ENCODE assay signal across 2 cellular contexts in the genomic region with DNA sequence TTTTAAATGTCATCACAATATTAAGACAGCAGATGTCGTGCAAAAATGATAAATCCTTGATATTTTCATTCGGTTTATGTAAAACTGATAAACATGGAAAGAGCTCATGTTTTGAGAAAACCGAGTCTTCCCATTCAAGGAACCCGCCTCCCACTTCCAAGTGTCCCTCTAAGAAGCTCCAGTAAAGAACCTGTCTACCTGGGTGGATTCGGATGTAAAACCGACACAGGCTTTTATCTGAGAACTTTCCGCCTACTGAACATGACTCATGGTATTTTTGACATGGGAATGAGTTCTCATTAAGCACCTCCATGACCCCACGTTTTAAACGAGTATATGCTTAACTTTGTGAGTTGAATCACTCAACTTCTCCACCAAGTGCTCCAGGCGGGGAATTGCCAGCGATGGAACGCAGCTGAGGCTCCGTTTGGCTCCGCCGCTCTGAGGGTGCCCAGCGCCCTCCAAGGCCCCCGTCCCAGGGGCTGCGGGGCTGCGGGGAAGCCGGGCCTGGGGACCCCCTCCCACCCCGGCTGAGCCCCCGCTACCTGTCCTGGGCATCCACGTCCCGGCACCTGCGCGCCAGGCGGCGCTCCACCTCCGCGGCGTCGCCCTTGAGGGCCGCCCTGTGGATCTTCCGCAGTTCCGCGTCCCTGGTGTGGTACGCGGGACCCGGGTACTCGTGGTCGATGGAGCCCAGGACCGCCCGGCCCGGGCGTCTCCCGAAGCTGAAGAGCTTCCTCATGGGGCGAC.
TF ChIP-seq lines count a peak whose summit lies in the region.

No MANE protein-coding gene starts in this region.

TF ChIP-seq in HEK293, 187 proteins besides CTCF, POLR2A, EP300 and RAD21 (continued from another document and continues in another):
- TF ChIP-seq ELK4 (IDR thresholded peaks at IDR 0.05; ENCODE audit: borderline replicate concordance, low read depth, low read length): no peak
- TF ChIP-seq ZEB2 (tag by site-specific recombination; IDR thresholded peaks at IDR 0.05): peak; percentile 49; the same call in 1 of the 2 replicates
- no peak for TF ChIP-seq ZIC2 (tag by site-specific recombination; IDR thresholded peaks at IDR 0.05)
- TF ChIP-seq ZNF350 (tag by site-specific recombination; IDR thresholded peaks at IDR 0.05): no peak
- TF ChIP-seq, protein P1, sequence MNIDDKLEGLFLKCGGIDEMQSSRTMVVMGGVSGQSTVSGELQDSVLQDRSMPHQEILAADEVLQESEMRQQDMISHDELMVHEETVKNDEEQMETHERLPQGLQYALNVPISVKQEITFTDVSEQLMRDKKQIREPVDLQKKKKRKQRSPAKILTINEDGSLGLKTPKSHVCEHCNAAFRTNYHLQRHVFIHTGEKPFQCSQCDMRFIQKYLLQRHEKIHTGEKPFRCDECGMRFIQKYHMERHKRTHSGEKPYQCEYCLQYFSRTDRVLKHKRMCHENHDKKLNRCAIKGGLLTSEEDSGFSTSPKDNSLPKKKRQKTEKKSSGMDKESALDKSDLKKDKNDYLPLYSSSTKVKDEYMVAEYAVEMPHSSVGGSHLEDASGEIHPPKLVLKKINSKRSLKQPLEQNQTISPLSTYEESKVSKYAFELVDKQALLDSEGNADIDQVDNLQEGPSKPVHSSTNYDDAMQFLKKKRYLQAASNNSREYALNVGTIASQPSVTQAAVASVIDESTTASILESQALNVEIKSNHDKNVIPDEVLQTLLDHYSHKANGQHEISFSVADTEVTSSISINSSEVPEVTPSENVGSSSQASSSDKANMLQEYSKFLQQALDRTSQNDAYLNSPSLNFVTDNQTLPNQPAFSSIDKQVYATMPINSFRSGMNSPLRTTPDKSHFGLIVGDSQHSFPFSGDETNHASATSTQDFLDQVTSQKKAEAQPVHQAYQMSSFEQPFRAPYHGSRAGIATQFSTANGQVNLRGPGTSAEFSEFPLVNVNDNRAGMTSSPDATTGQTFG (tag by site-specific recombination; IDR thresholded peaks at IDR 0.05; ENCODE audit: borderline replicate concordance): no peak
- no peak for TF ChIP-seq ZNF132 (tag by site-specific recombination; IDR thresholded peaks at IDR 0.05; ENCODE audit: borderline replicate concordance)
- no peak for TF ChIP-seq ZNF830 (tag by site-specific recombination; IDR thresholded peaks at IDR 0.05; ENCODE audit: low read depth)
- no peak for TF ChIP-seq ZNF792 (tag by site-specific recombination; IDR thresholded peaks at IDR 0.05)
- TF ChIP-seq SP7 (tag by site-specific recombination; IDR thresholded peaks at IDR 0.05): no peak
- TF ChIP-seq HOXC10 (CRISPR knock-in tag; IDR thresholded peaks at IDR 0.05): no peak
- TF ChIP-seq, protein P2, sequence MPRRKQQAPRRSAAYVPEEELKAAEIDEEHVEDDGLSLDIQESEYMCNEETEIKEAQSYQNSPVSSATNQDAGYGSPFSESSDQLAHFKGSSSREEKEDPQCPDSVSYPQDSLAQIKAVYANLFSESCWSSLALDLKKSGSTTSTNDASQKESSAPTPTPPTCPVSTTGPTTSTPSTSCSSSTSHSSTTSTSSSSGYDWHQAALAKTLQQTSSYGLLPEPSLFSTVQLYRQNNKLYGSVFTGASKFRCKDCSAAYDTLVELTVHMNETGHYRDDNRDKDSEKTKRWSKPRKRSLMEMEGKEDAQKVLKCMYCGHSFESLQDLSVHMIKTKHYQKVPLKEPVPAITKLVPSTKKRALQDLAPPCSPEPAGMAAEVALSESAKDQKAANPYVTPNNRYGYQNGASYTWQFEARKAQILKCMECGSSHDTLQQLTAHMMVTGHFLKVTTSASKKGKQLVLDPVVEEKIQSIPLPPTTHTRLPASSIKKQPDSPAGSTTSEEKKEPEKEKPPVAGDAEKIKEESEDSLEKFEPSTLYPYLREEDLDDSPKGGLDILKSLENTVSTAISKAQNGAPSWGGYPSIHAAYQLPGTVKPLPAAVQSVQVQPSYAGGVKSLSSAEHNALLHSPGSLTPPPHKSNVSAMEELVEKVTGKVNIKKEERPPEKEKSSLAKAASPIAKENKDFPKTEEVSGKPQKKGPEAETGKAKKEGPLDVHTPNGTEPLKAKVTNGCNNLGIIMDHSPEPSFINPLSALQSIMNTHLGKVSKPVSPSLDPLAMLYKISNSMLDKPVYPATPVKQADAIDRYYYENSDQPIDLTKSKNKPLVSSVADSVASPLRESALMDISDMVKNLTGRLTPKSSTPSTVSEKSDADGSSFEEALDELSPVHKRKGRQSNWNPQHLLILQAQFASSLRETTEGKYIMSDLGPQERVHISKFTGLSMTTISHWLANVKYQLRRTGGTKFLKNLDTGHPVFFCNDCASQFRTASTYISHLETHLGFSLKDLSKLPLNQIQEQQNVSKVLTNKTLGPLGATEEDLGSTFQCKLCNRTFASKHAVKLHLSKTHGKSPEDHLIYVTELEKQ (tag by site-specific recombination; IDR thresholded peaks at IDR 0.05; ENCODE audit: borderline replicate concordance): no peak
- TF ChIP-seq ZNF18 (tag by site-specific recombination; IDR thresholded peaks at IDR 0.05): no peak
- peak; percentile 46; the same call in 1 of the 2 replicates for TF ChIP-seq ZNF335 (tag by site-specific recombination; conservative IDR thresholded peaks at IDR 0.05)
- TF ChIP-seq ZNF747 (tag by site-specific recombination; IDR thresholded peaks at IDR 0.05): no peak

TF ChIP-seq in K562, 482 proteins besides CTCF, POLR2A, EP300 and RAD21 (continued from another document and continues in another):
- no peak for TF ChIP-seq TCF7 (IDR thresholded peaks at IDR 0.05; ENCODE audit: borderline replicate concordance)
- peak; percentile 90 for TF ChIP-seq ZEB2 (IDR thresholded peaks at IDR 0.05)
- TF ChIP-seq ZNF277 (CRISPR knock-in tag; IDR thresholded peaks at IDR 0.05; ENCODE audit: borderline replicate concordance): no peak
- no peak for TF ChIP-seq PHB2 (IDR thresholded peaks at IDR 0.05; ENCODE audit: low read depth)
- no peak for TF ChIP-seq CSDE1 (IDR thresholded peaks at IDR 0.05)
- TF ChIP-seq MTF1 (CRISPR knock-in tag; IDR thresholded peaks at IDR 0.05; ENCODE audit: borderline replicate concordance): no peak
- TF ChIP-seq NCOA4 (IDR thresholded peaks at IDR 0.05; ENCODE audit: partially characterized antibody): no peak
- TF ChIP-seq SAFB (IDR thresholded peaks at IDR 0.05; ENCODE audit: borderline replicate concordance, low read depth, low read length): no peak
- no peak for TF ChIP-seq COPS2 (conservative IDR thresholded peaks at IDR 0.05)
- 0 out of 2 replicates have a peak, but pooled peaks have one; percentile 48 for TF ChIP-seq PHB (CRISPR knock-in tag; IDR thresholded peaks at IDR 0.05)
- TF ChIP-seq ETV1 (tag; conservative IDR thresholded peaks at IDR 0.05; ENCODE audit: low read depth): peak; percentile 31; the same call in 1 of the 2 replicates
- no peak for TF ChIP-seq CBFA2T2 (conservative IDR thresholded peaks at IDR 0.05)
- no peak for TF ChIP-seq RBM15 (IDR thresholded peaks at IDR 0.05; ENCODE audit: insufficient read depth, low read length)
- TF ChIP-seq RBM17 (IDR thresholded peaks at IDR 0.05; ENCODE audit: borderline replicate concordance, low read depth, low read length): no peak
- TF ChIP-seq BHLHE40 (IDR thresholded peaks at IDR 0.05; ENCODE audit: low read length): no peak
- TF ChIP-seq ZNF76 (CRISPR knock-in tag; IDR thresholded peaks at IDR 0.05; ENCODE audit: borderline replicate concordance): no peak
- TF ChIP-seq ZNF217 (CRISPR knock-in tag; IDR thresholded peaks at IDR 0.05): no peak
- TF ChIP-seq KLF6 (CRISPR knock-in tag; IDR thresholded peaks at IDR 0.05; ENCODE audit: borderline replicate concordance): no peak
- TF ChIP-seq YBX1 (IDR thresholded peaks at IDR 0.05): no peak
- TF ChIP-seq, protein P3, sequence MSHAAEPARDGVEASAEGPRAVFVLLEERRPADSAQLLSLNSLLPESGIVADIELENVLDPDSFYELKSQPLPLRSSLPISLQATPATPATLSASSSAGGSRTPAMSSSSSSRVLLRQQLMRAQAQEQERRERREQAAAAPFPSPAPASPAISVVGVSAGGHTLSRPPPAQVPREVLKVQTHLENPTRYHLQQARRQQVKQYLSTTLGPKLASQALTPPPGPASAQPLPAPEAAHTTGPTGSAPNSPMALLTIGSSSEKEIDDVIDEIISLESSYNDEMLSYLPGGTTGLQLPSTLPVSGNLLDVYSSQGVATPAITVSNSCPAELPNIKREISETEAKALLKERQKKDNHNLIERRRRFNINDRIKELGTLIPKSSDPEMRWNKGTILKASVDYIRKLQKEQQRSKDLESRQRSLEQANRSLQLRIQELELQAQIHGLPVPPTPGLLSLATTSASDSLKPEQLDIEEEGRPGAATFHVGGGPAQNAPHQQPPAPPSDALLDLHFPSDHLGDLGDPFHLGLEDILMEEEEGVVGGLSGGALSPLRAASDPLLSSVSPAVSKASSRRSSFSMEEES (CRISPR knock-in tag; IDR thresholded peaks at IDR 0.05): no peak
- TF ChIP-seq ZNF764 (CRISPR knock-in tag; IDR thresholded peaks at IDR 0.05; ENCODE audit: low read depth): no peak
- TF ChIP-seq HNRNPH1 (optimal IDR thresholded peaks at IDR 0.05; ENCODE audit: low read depth, low read length): no peak
- no peak for TF ChIP-seq CREB1 (IDR thresholded peaks at IDR 0.05)
- TF ChIP-seq CREB1 (CRISPR knock-in tag; IDR thresholded peaks at IDR 0.05): 0 out of 2 replicates have a peak, but pooled peaks have one; percentile 28
- peak; percentile 20; the same call in 1 of the 2 replicates for TF ChIP-seq SP1 (CRISPR knock-in tag; IDR thresholded peaks at IDR 0.05)
- no peak for TF ChIP-seq ZNF785 (CRISPR knock-in tag; IDR thresholded peaks at IDR 0.05)
- no peak for TF ChIP-seq TOE1 (IDR thresholded peaks at IDR 0.05; ENCODE audit: borderline replicate concordance)
- TF ChIP-seq TOE1 (CRISPR knock-in tag; IDR thresholded peaks at IDR 0.05; ENCODE audit: borderline replicate concordance, low read depth): no peak
- TF ChIP-seq SMARCA4 (IDR thresholded peaks at IDR 0.05): peak; percentile 42; the same call in 1 of the 2 replicates
- TF ChIP-seq MAFG (tag; conservative IDR thresholded peaks at IDR 0.05): peak; percentile 84
- TF ChIP-seq, protein P4, sequence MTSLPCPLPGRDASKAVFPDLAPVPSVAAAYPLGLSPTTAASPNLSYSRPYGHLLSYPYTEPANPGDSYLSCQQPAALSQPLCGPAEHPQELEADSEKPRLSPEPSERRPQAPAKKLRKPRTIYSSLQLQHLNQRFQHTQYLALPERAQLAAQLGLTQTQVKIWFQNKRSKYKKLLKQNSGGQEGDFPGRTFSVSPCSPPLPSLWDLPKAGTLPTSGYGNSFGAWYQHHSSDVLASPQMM (CRISPR knock-in tag; IDR thresholded peaks at IDR 0.05): no peak
- TF ChIP-seq ZBTB5 (IDR thresholded peaks at IDR 0.05): no peak
- TF ChIP-seq CCNT2 (IDR thresholded peaks at IDR 0.05; ENCODE audit: borderline replicate concordance, extremely low read depth, insufficient read length, low read depth, low read length): no peak
- no peak for TF ChIP-seq RNF2 (IDR thresholded peaks at IDR 0.05)
- TF ChIP-seq, protein P5, sequence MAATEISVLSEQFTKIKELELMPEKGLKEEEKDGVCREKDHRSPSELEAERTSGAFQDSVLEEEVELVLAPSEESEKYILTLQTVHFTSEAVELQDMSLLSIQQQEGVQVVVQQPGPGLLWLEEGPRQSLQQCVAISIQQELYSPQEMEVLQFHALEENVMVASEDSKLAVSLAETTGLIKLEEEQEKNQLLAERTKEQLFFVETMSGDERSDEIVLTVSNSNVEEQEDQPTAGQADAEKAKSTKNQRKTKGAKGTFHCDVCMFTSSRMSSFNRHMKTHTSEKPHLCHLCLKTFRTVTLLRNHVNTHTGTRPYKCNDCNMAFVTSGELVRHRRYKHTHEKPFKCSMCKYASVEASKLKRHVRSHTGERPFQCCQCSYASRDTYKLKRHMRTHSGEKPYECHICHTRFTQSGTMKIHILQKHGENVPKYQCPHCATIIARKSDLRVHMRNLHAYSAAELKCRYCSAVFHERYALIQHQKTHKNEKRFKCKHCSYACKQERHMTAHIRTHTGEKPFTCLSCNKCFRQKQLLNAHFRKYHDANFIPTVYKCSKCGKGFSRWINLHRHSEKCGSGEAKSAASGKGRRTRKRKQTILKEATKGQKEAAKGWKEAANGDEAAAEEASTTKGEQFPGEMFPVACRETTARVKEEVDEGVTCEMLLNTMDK (IDR thresholded peaks at IDR 0.05; ENCODE audit: borderline replicate concordance, insufficient read depth, low read depth, low read length, poor library complexity, severe bottlenecking): peak; percentile 79
- TF ChIP-seq, protein P6, sequence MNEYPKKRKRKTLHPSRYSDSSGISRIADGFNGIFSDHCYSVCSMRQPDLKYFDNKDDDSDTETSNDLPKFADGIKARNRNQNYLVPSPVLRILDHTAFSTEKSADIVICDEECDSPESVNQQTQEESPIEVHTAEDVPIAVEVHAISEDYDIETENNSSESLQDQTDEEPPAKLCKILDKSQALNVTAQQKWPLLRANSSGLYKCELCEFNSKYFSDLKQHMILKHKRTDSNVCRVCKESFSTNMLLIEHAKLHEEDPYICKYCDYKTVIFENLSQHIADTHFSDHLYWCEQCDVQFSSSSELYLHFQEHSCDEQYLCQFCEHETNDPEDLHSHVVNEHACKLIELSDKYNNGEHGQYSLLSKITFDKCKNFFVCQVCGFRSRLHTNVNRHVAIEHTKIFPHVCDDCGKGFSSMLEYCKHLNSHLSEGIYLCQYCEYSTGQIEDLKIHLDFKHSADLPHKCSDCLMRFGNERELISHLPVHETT (CRISPR knock-in tag; conservative IDR thresholded peaks at IDR 0.05 in 1 of 2, IDR thresholded peaks at IDR 0.05 in 1 of 2): no peak
- 0 out of 4 replicates have a peak, but pooled peaks of 1 of the 2 experiments have one; percentile 22 for TF ChIP-seq SIN3A (IDR thresholded peaks at IDR 0.05; ENCODE audit: borderline replicate concordance in 2 of 2, control insufficient read depth in 1 of 2, low read depth in 2 of 2, low read length in 2 of 2)
- TF ChIP-seq NFRKB (IDR thresholded peaks at IDR 0.05; ENCODE audit: low read depth): no peak
- no peak for TF ChIP-seq XRCC4 (IDR thresholded peaks at IDR 0.05; ENCODE audit: extremely low read depth, insufficient read depth, insufficient read length)
- TF ChIP-seq ELF2 (CRISPR knock-in tag; IDR thresholded peaks at IDR 0.05): no peak
- TF ChIP-seq ZKSCAN1 (IDR thresholded peaks at IDR 0.05; ENCODE audit: low read depth, low read length): no peak
- no peak for TF ChIP-seq ZKSCAN3 (CRISPR knock-in tag; IDR thresholded peaks at IDR 0.05)
